Comparison of ENCODE assay signal across 8 cellular contexts in genomic region chr2:236568068-236568921, GRCh38. TPM values are rescaled to one million over a fixed set of nuclear protein-coding genes. Genes with fewer than 3 reads are reported as not detected.
A peak's percentile ranks its signal among the peaks of the same experiment; 100 is the strongest.
DNase-seq lines count a peak whose midpoint lies in the region; ATAC-seq and TF ChIP-seq lines count a peak whose summit lies in the region.

No MANE protein-coding gene starts in this region.

- H2AK5ac ChIP-seq in IMR-90 (ENCODE audit: low read depth, low read length): no peak overlapping the region

- H3K4me2 ChIP-seq in IMR-90 (ENCODE audit: low read depth, low read length): peak overlapping the region; percentile 59; the same call in 1 of the 2 replicates

- CTCF ChIA-PET in AG04449 (lab: Yijun Ruan, JAX): interaction anchor here (0.8 to 2.1 kb wide), 4 partner anchors 41 to 459 kb away, joined by 3 to 5 read pairs (median 3); no protein-coding TSS in a partner anchor
- CTCF ChIA-PET in IMR-90 (lab: Yijun Ruan, JAX): no interaction called here

- no peak overlapping the region for H2BK5ac ChIP-seq in IMR-90 (ENCODE audit: low read depth, low read length, poor library complexity, severe bottlenecking)

- no TSS peak for BruUV-seq in IMR-90 (replicated peaks; lab: Mats Ljungman, UMichigan)

- no peaks in the 10 kb centered on the region for H4K20me1 ChIP-seq in IMR-90 (ENCODE audit: insufficient read depth, low read length)

- dilution Hi-C loops in IMR-90 (cut with HindIII; ENCODE audit: low sequenced_read_pairs, unreplicated experiment): no loop called here

- no peak for TF ChIP-seq CTCF in AG04449 (IDR thresholded peaks at IDR 0.05; ENCODE audit: insufficient read depth, low read length, missing control alignments)
- no peak for TF ChIP-seq CTCF in IMR-90 (conservative IDR thresholded peaks at IDR 0.05; ENCODE audit: low read depth, low read length)

- no peak overlapping the region for H3K4ac ChIP-seq in IMR-90 (ENCODE audit: low read depth, low read length)

- WGBS in IMR-90 (ENCODE audit: extremely low coverage in 2 of 2, insufficient read length in 1 of 2), 2 experiments: 9% methylated on average over 19 of the region's 49 CpGs; no CpG with 5 or more reads in 1 of the 2 experiments

- no peaks in the 10 kb centered on the region for H3K36me3 ChIP-seq in IMR-90 (ENCODE audit: control insufficient read depth, insufficient read depth, low read length)
- no peaks in the 10 kb centered on the region for H3K36me3 ChIP-seq in adipocyte (ENCODE audit: control insufficient read depth, insufficient read depth, low read length, severe bottlenecking)
- peaks cover 0 to 4% (median 0%) of the 10 kb centered on the region in 3 donors for H3K36me3 ChIP-seq in skeletal muscle tissue (ENCODE audit: control insufficient read depth in 3 of 3, insufficient read depth in 3 of 3, low read length in 3 of 3)

- H2AK9ac ChIP-seq in IMR-90 (replicated peaks; ENCODE audit: low read depth, low read length, poor library complexity): no peak overlapping the region

- H3K4me1 ChIP-seq in IMR-90 (ENCODE audit: control insufficient read depth, insufficient read depth, low read length): no peaks in the 10 kb centered on the region; the same call in 1 of the 2 replicates
- peaks cover 45% of the 10 kb centered on the region for H3K4me1 ChIP-seq in adipocyte (ENCODE audit: control insufficient read depth, insufficient read depth, low read length)
- H3K4me1 ChIP-seq in skeletal muscle tissue (ENCODE audit: control insufficient read depth in 3 of 3, insufficient read depth in 3 of 3, low read length in 3 of 3): peaks cover 25 to 30% (median 27%) of the 10 kb centered on the region in 3 donors

- H3K79me1 ChIP-seq in IMR-90 (ENCODE audit: low read depth in 1 of 2, low read length in 2 of 2): no peaks in the 10 kb centered on the region

- no peak overlapping the region for H4K91ac ChIP-seq in IMR-90 (ENCODE audit: insufficient read depth, low read depth, low read length)

- H3K27me3 ChIP-seq in IMR-90 (ENCODE audit: control insufficient read depth, insufficient read depth, low read length) (peaks cover 60% of the 10 kb centered on the region), adipocyte (replicated peaks; ENCODE audit: control insufficient read depth, insufficient read depth, low read length) (no peaks in the 10 kb centered on the region), skeletal muscle tissue (ENCODE audit: control insufficient read depth in 3 of 3, insufficient read depth in 3 of 3, low read length in 3 of 3) (no peaks in the 10 kb centered on the region)

- no peak overlapping the region for H3K23ac ChIP-seq in IMR-90 (ENCODE audit: low read depth, low read length)

- POLR2A ChIA-PET in AG04449 (lab: Yijun Ruan, JAX): no interaction called here
- POLR2A ChIA-PET in IMR-90 (lab: Charles Lee; ENCODE audit: unreplicated experiment): no interaction called here

- H3K9me1 ChIP-seq in IMR-90 (ENCODE audit: insufficient read depth, low read length): no peaks in the 10 kb centered on the region

- H4K5ac ChIP-seq in IMR-90 (ENCODE audit: low read depth, low read length): no peak overlapping the region

- H3K18ac ChIP-seq in IMR-90 (ENCODE audit: low read depth, low read length): no peak overlapping the region

- TF ChIP-seq RAD21 in IMR-90 (IDR thresholded peaks at IDR 0.05; ENCODE audit: low read length): no peak

- no peak overlapping the region for H2BK20ac ChIP-seq in IMR-90 (ENCODE audit: low read depth, low read length)

- ATAC-seq in GM18907 (IDR thresholded peaks at IDR 0.05; ENCODE audit: unreplicated experiment): peak; percentile 45
- peak; percentile 21; the same call in 1 of the 2 replicates for ATAC-seq in IMR-90 (ENCODE audit: low read depth)

- H2BK15ac ChIP-seq in IMR-90 (ENCODE audit: low read depth, low read length): no peak overlapping the region

- DNase-seq in AG04449 (ENCODE audit: low read depth, low spot score) (no peak), IMR-90 (no peak), adipocyte (ENCODE audit: low read depth) (peak; percentile 54), NCI-H748 (lab: John Stamatoyannopoulos, UW; ENCODE audit: unreplicated experiment) (no peak), NCI-H446 (lab: John Stamatoyannopoulos, UW) (no peak)

- no peak overlapping the region for H2AFZ ChIP-seq in IMR-90 (replicated peaks; ENCODE audit: low read length, poor library complexity)

- intact Hi-C loops in IMR-90 (cut with micrococcal nuclease): loop anchor here (5.0 kb wide), 1 partner anchor 459 kb away; no protein-coding TSS in a partner anchor

- H3K9ac ChIP-seq in IMR-90 (ENCODE audit: low read depth, low read length) (no peak overlapping the region), adipocyte (ENCODE audit: low read length) (peak overlapping the region; percentile 91), skeletal muscle tissue (ENCODE audit: low read depth in 1 of 3, low read length in 3 of 3) (peak overlapping the region; percentile 72 to 88 (median 79))

- no peak overlapping the region for H3K27ac ChIP-seq in IMR-90 (ENCODE audit: insufficient read depth, low read length)
- peak overlapping the region; percentile 79 for H3K27ac ChIP-seq in skeletal muscle tissue (ENCODE audit: low read depth, low read length)

- no peaks in the 10 kb centered on the region; the same call in 1 of the 2 replicates for H3K9me3 ChIP-seq in IMR-90 (ENCODE audit: control insufficient read depth, insufficient read depth, low read length)
- no peaks in the 10 kb centered on the region for H3K9me3 ChIP-seq in adipocyte (ENCODE audit: control insufficient read depth, low read length)
- no peaks in the 10 kb centered on the region for H3K9me3 ChIP-seq in skeletal muscle tissue (ENCODE audit: control insufficient read depth in 3 of 3, low read length in 3 of 3)

- no peak overlapping the region for H4K8ac ChIP-seq in IMR-90 (ENCODE audit: low read depth in 2 of 2, low read length in 2 of 2)

- no peak overlapping the region for H3K14ac ChIP-seq in IMR-90 (replicated peaks; ENCODE audit: low read depth, low read length)

- TF ChIP-seq POLR2A in IMR-90 (IDR thresholded peaks at IDR 0.05; ENCODE audit: low read depth, low read length): no peak

- H3K4me3 ChIP-seq in AG04449 (ENCODE audit: low read depth, low read length): peak overlapping the region; percentile 30
- H3K4me3 ChIP-seq in IMR-90 (ENCODE audit: insufficient read depth, low read depth, low read length): no peak overlapping the region
- H3K4me3 ChIP-seq in adipocyte (ENCODE audit: low read length): peak overlapping the region; percentile 92
- peak overlapping the region; percentile 17 for H3K4me3 ChIP-seq in iPS-11a (ENCODE audit: low read depth, low read length)
- peak overlapping the region; percentile 76 to 82 (median 79) for H3K4me3 ChIP-seq in skeletal muscle tissue (ENCODE audit: low read length in 3 of 3)

- in situ Hi-C loops in IMR-90 (cut with MboI; ENCODE audit: low sequenced_read_pairs): no loop called here

- H3K56ac ChIP-seq in IMR-90 (ENCODE audit: extremely low read depth, insufficient read depth, low read length): no peak overlapping the region

- no peak overlapping the region for H2BK120ac ChIP-seq in IMR-90 (ENCODE audit: low read depth, low read length)

TF ChIP-seq in IMR-90, 13 proteins besides CTCF, POLR2A, EP300 and RAD21:
- TF ChIP-seq NFE2L2 (IDR thresholded peaks at IDR 0.05; ENCODE audit: low read depth, low read length) (no peak), USF2 (IDR thresholded peaks at IDR 0.05; ENCODE audit: low read depth, low read length) (no peak), CHD1 (IDR thresholded peaks at IDR 0.05; ENCODE audit: low read depth, low read length) (no peak), CEBPB (IDR thresholded peaks at IDR 0.05; ENCODE audit: low read depth, low read length) (no peak), BHLHE40 (IDR thresholded peaks at IDR 0.05; ENCODE audit: low read depth, low read length) (no peak), MAFK (IDR thresholded peaks at IDR 0.05; ENCODE audit: low read depth, low read length) (no peak), ELK1 (IDR thresholded peaks at IDR 0.05; ENCODE audit: borderline replicate concordance, low read depth, low read length) (no peak), MAZ (IDR thresholded peaks at IDR 0.05; ENCODE audit: borderline replicate concordance, low read depth, low read length) (no peak), MXI1 (IDR thresholded peaks at IDR 0.05; ENCODE audit: borderline replicate concordance, low read depth, low read length) (no peak), RFX5 (IDR thresholded peaks at IDR 0.05; ENCODE audit: low read depth, low read length) (no peak), RCOR1 (IDR thresholded peaks at IDR 0.05; ENCODE audit: insufficient replicate concordance, low read length) (no peak), FOS (IDR thresholded peaks at IDR 0.05; ENCODE audit: low read depth, low read length) (no peak), SMC3 (IDR thresholded peaks at IDR 0.05; ENCODE audit: low read depth, low read length) (no peak)
TF ChIP-seq in IMR-90: peak in this region for 0.

RNA-seq across cellular contexts. Expression of gene ACKR3, which starts 1.3 kb away (rescaled TPM):
- total RNA-seq in IMR-90 (2012; rRNA removed): not detected in 2 replicates
- not detected in 2 replicates for polyA plus RNA-seq in IMR-90 (2012; rRNA removed)
- not detected in 2 replicates for polyA plus RNA-seq in IMR-90 (2012; cell fraction: cytosol; rRNA removed)
- 0.32 TPM in 1 of 2 replicates, not detected in the other for polyA plus RNA-seq in IMR-90 (2012; cell fraction: nucleus; rRNA removed; ENCODE audit: low replicate concordance)
- 21.4 TPM for total RNA-seq in skeletal muscle tissue

Comparison
In these comparisons a context has a peak if more than half of its experiments do, and no peak if none do; other contexts are left out.
1. RNA of gene ACKR3, which starts 1.3 kb away (total RNA-seq): 21.4 TPM in skeletal muscle tissue (single experiment); not detected in IMR-90; every median in the first group is over 10 times any median in the second.